ENCODE assay signal across 27 cellular contexts in the genomic region with DNA sequence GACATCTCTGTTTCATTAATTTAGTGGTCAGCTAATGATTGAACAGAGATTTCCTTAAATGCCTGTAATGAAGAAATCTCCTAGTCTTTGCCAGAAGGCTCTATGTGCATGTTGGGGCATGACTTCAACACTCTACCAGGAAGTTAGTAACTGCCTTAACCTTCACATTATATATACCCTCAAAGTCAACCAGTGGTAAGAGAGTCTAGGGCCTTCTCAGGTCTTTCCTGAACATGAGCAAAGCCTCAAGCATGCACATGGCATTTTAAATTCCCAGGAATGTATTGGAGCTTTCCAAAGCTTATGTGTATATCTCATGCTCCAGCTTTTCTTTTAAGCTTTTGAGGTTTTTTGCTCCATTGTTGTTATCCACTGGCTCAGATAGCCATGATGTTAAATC.
"Had no signal": no experiment of that assay in that cellular context is flagged by ENCODE, and none has a peak within 500 bp of the region (broad histone marks: within the 10 kb centered on the region; RNA-seq: fewer than 3 reads in every experiment).

No MANE protein-coding gene starts in this region.

- H3K27me3 ChIP-seq: colonic mucosa, gastrocnemius medialis, left lung, right atrium auricular region, testis, tibial nerve, upper lobe of left lung had no signal

- H3K27ac ChIP-seq: colonic mucosa, gastrocnemius medialis, left lung, prostate gland, right atrium auricular region, testis, tibial nerve, upper lobe of left lung had no signal

- H3K4me3 ChIP-seq: colonic mucosa, gastrocnemius medialis, left lung, prostate gland, right atrium auricular region, testis, tibial nerve, upper lobe of left lung had no signal

- H3K27me3 Mint-ChIP-seq: dendritic cell treated with granulocyte-macrophage colony-stimulating factor and Interleukin-4, amounts not matched to agents 40 ng/mL and 50 ng/mL, for 4 days had no signal

- H3K27ac Mint-ChIP-seq: dendritic cell treated with granulocyte-macrophage colony-stimulating factor and Interleukin-4, amounts not matched to agents 40 ng/mL and 50 ng/mL, for 4 days; endodermal cell; naive thymus-derived CD8-positive, alpha-beta T cell; nephron progenitor cell; stimulated activated effector memory CD8-positive, alpha-beta T cell treated with anti-CD3 and anti-CD28 coated beads, Interleukin-12 subunit alpha, Interleukin-12 subunit beta, amount 100 ng/mL, for 72 hours had no signal

- H3K36me3 ChIP-seq: colonic mucosa, gastrocnemius medialis, left lung, prostate gland, right atrium auricular region, upper lobe of left lung had no signal

- H3K9me3 ChIP-seq: colonic mucosa, gastrocnemius medialis, prostate gland, testis had no signal

- ATAC-seq: gastrocnemius medialis; left cardiac atrium; left lung; naive thymus-derived CD8-positive, alpha-beta T cell; sciatic nerve; stimulated activated effector memory CD8-positive, alpha-beta T cell treated with anti-CD3 and anti-CD28 coated beads, Interleukin-12 subunit alpha, Interleukin-12 subunit beta, amount 100 ng/mL, for 72 hours; stimulated activated naive CD8-positive, alpha-beta T cell treated with anti-CD3 and anti-CD28 coated beads, Interleukin-15, Interleukin-2, amounts not matched to agents 100 U/mL and 50 U/mL, for 24 hours had no signal

- H3K4me1 ChIP-seq: colonic mucosa, gastrocnemius medialis, left lung, prostate gland, right atrium auricular region, testis, tibial nerve, upper lobe of left lung had no signal

- H3K36me3 Mint-ChIP-seq: stimulated activated effector memory CD8-positive, alpha-beta T cell treated with anti-CD3 and anti-CD28 coated beads, Interleukin-12 subunit alpha, Interleukin-12 subunit beta, amount 100 ng/mL, for 72 hours had no signal

- H3K4me1 Mint-ChIP-seq: endodermal cell; naive thymus-derived CD8-positive, alpha-beta T cell; nephron progenitor cell; stimulated activated effector memory CD8-positive, alpha-beta T cell treated with anti-CD3 and anti-CD28 coated beads, Interleukin-12 subunit alpha, Interleukin-12 subunit beta, amount 100 ng/mL, for 72 hours had no signal

- H3K4me3 Mint-ChIP-seq: dendritic cell treated with granulocyte-macrophage colony-stimulating factor and Interleukin-4, amounts not matched to agents 40 ng/mL and 50 ng/mL, for 4 days; endodermal cell; naive thymus-derived CD8-positive, alpha-beta T cell; nephron progenitor cell; stimulated activated effector memory CD8-positive, alpha-beta T cell treated with anti-CD3 and anti-CD28 coated beads, Interleukin-12 subunit alpha, Interleukin-12 subunit beta, amount 100 ng/mL, for 72 hours had no signal

- DNase-seq: colonic mucosa; effector CD8-positive, alpha-beta T cell; endodermal cell; erythroblast; gastrocnemius medialis; head of caudate nucleus; kidney; left cardiac atrium; left lung; mesendoderm; midbrain; naive thymus-derived CD8-positive, alpha-beta T cell; nephron progenitor cell; nucleus accumbens; stimulated activated CD4-positive, alpha-beta T cell treated with anti-CD3 and anti-CD28 coated beads, Interleukin-2, amount 100 ng/mL, for 24 hours; stimulated activated CD4-positive, alpha-beta T cell treated with anti-CD3 and anti-CD28 coated beads, Interleukin-4, amount 100 ng/mL, for 24 hours; stimulated activated naive CD8-positive, alpha-beta T cell treated with anti-CD3 and anti-CD28 coated beads, Interleukin-15, Interleukin-2, amounts not matched to agents 100 U/mL and 50 U/mL, for 24 hours; substantia nigra; testis; upper lobe of left lung had no signal

- FAIRE-seq: urothelium cell line had no signal
